33 cellular contexts compared by ENCODE assay signal in genomic region chr15:69824877-69825406, GRCh38.
"Had no signal": no experiment of that assay in that cellular context is flagged by ENCODE, and none has a peak within 500 bp of the region (broad histone marks: within the 10 kb centered on the region; RNA-seq: fewer than 3 reads in every experiment).

No MANE protein-coding gene starts in this region.

- H3K4me1 Mint-ChIP-seq: activated CD4-positive, alpha-beta memory T cell treated with anti-CD3 and anti-CD28 coated beads, Interleukin-2, amount 10 ng/mL, durations not matched to agents 7 days and 5 days; activated CD4-positive, alpha-beta T cell treated with anti-CD3 and anti-CD28 coated beads, Interleukin-2, amount 10 ng/mL, durations not matched to agents 7 days and 5 days; activated naive CD4-positive, alpha-beta T cell treated with anti-CD3 and anti-CD28 coated beads, Interleukin-2, amount 10 ng/mL, durations not matched to agents 7 days and 5 days; activated naive CD8-positive, alpha-beta T cell treated with anti-CD3 and anti-CD28 coated beads, Interleukin-2, amount 10 ng/mL, durations not matched to agents 7 days and 5 days; central memory CD8-positive, alpha-beta T cell had no signal

- H3K36me3 ChIP-seq: ascending aorta, breast epithelium, cardiac muscle cell, gastrocnemius medialis, heart right ventricle had no signal

- H3K27ac ChIP-seq: ascending aorta, breast epithelium, cardiac muscle cell, coronary artery, dorsolateral prefrontal cortex, foreskin keratinocyte, gastrocnemius medialis, heart right ventricle had no signal

- H3K9me3 Mint-ChIP-seq: activated CD4-positive, alpha-beta memory T cell treated with anti-CD3 and anti-CD28 coated beads, Interleukin-2, amount 10 ng/mL, durations not matched to agents 7 days and 5 days; activated CD4-positive, alpha-beta T cell treated with anti-CD3 and anti-CD28 coated beads, Interleukin-2, amount 10 ng/mL, durations not matched to agents 7 days and 5 days; activated naive CD4-positive, alpha-beta T cell treated with anti-CD3 and anti-CD28 coated beads, Interleukin-2, amount 10 ng/mL, durations not matched to agents 7 days and 5 days; activated naive CD4-positive, alpha-beta T cell treated with anti-CD3 and anti-CD28 coated beads, Interleukin-2, amount 50 U/mL, for 72 hours; activated naive CD8-positive, alpha-beta T cell treated with anti-CD3 and anti-CD28 coated beads, Interleukin-2, amount 10 ng/mL, durations not matched to agents 7 days and 5 days; activated T-cell treated with anti-CD3 and anti-CD28 coated beads, Interleukin-2, amount 50 U/mL, for 24 hours; activated T-cell treated with anti-CD3 and anti-CD28 coated beads, Interleukin-2, amount 50 U/mL, for 72 hours; central memory CD8-positive, alpha-beta T cell; dendritic cell treated with granulocyte-macrophage colony-stimulating factor and Interleukin-4, amounts not matched to agents 40 ng/mL and 50 ng/mL, for 4 days; T-helper 2 cell treated with Interferon-gamma antibody and Interleukin-4, amounts not matched to agents 5 μg/mL and 100 μg/mL, for 36 hours; WTC11 had no signal

- H3K36me3 Mint-ChIP-seq: activated naive CD4-positive, alpha-beta T cell treated with anti-CD3 and anti-CD28 coated beads, Interleukin-2, amount 10 ng/mL, durations not matched to agents 7 days and 5 days; activated naive CD4-positive, alpha-beta T cell treated with anti-CD3 and anti-CD28 coated beads, Interleukin-2, amount 50 U/mL, for 72 hours; activated naive CD8-positive, alpha-beta T cell treated with anti-CD3 and anti-CD28 coated beads, Interleukin-2, amount 10 ng/mL, durations not matched to agents 7 days and 5 days; brain; WTC11 had no signal

- H3K4me1 ChIP-seq: ascending aorta, breast epithelium, foreskin keratinocyte, gastrocnemius medialis, heart right ventricle had no signal

- H3K9me3 ChIP-seq: ascending aorta, breast epithelium, gastrocnemius medialis, heart right ventricle had no signal

- DNase-seq: activated CD4-positive, alpha-beta memory T cell treated with anti-CD3 and anti-CD28 coated beads, Interleukin-2, amount 10 ng/mL, durations not matched to agents 7 days and 5 days; activated CD4-positive, alpha-beta T cell treated with anti-CD3 and anti-CD28 coated beads for 1 hour; activated CD4-positive, alpha-beta T cell treated with anti-CD3 and anti-CD28 coated beads for 4 hours; activated CD4-positive, alpha-beta T cell treated with anti-CD3 and anti-CD28 coated beads, Interleukin-2, amount 10 ng/mL, durations not matched to agents 7 days and 5 days; activated CD4-positive, alpha-beta T cell treated with anti-CD3 and anti-CD28 coated beads, Interleukin-2, amount 50 U/mL, for 4 hours; activated CD8-positive, alpha-beta memory T cell treated with anti-CD3 and anti-CD28 coated beads, Interleukin-2, amount 50 U/mL, for 48 hours; activated gamma-delta T cell; activated naive CD4-positive, alpha-beta T cell; activated naive CD4-positive, alpha-beta T cell treated with anti-CD3 and anti-CD28 coated beads, Interleukin-2, amount 10 ng/mL, durations not matched to agents 7 days and 5 days; activated naive CD8-positive, alpha-beta T cell treated with anti-CD3 and anti-CD28 coated beads, Interleukin-2, amount 10 ng/mL, durations not matched to agents 7 days and 5 days; activated T-cell treated with anti-CD3 and anti-CD28 coated beads for 4 hours; activated T-cell treated with anti-CD3 and anti-CD28 coated beads, Interleukin-2, amount 50 U/mL, for 24 hours; activated T-cell treated with anti-CD3 and anti-CD28 coated beads, Interleukin-2, amount 50 U/mL, for 72 hours; dorsolateral prefrontal cortex; effector memory CD4-positive, alpha-beta T cell; endodermal cell; foreskin keratinocyte; gastrocnemius medialis; heart right ventricle; T-helper 1 cell; T-helper 17 cell; T1000 had no signal

- H3K4me3 Mint-ChIP-seq: activated CD4-positive, alpha-beta memory T cell treated with anti-CD3 and anti-CD28 coated beads, Interleukin-2, amount 10 ng/mL, durations not matched to agents 7 days and 5 days; activated CD4-positive, alpha-beta T cell treated with anti-CD3 and anti-CD28 coated beads, Interleukin-2, amount 10 ng/mL, durations not matched to agents 7 days and 5 days; activated naive CD4-positive, alpha-beta T cell treated with anti-CD3 and anti-CD28 coated beads, Interleukin-2, amount 10 ng/mL, durations not matched to agents 7 days and 5 days; activated naive CD8-positive, alpha-beta T cell treated with anti-CD3 and anti-CD28 coated beads, Interleukin-2, amount 10 ng/mL, durations not matched to agents 7 days and 5 days; activated T-cell treated with anti-CD3 and anti-CD28 coated beads, Interleukin-2, amount 50 U/mL, for 24 hours; activated T-cell treated with anti-CD3 and anti-CD28 coated beads, Interleukin-2, amount 50 U/mL, for 72 hours; central memory CD8-positive, alpha-beta T cell; dendritic cell treated with granulocyte-macrophage colony-stimulating factor and Interleukin-4, amounts not matched to agents 40 ng/mL and 50 ng/mL, for 4 days; T-helper 17 cell; T-helper 2 cell treated with Interferon-gamma antibody and Interleukin-4, amounts not matched to agents 5 μg/mL and 100 μg/mL, for 36 hours; WTC11 had no signal

- H3K27me3 ChIP-seq: ascending aorta, breast epithelium, cardiac muscle cell, gastrocnemius medialis had no signal

- H3K27me3 Mint-ChIP-seq: activated CD4-positive, alpha-beta T cell treated with anti-CD3 and anti-CD28 coated beads, Interleukin-2, amount 10 ng/mL, durations not matched to agents 7 days and 5 days; activated T-cell treated with anti-CD3 and anti-CD28 coated beads, Interleukin-2, amount 50 U/mL, for 24 hours; central memory CD8-positive, alpha-beta T cell had no signal

- H3K4me3 ChIP-seq: ascending aorta, breast epithelium, cardiac muscle cell, coronary artery, dorsolateral prefrontal cortex, gastrocnemius medialis, heart right ventricle had no signal

- ATAC-seq: activated naive CD4-positive, alpha-beta T cell treated with anti-CD3 and anti-CD28 coated beads, Interleukin-2, amount 50 U/mL, for 72 hours; activated T-cell treated with anti-CD3 and anti-CD28 coated beads, Interleukin-2, amount 50 U/mL, for 72 hours; esophagus mucosa; foreskin keratinocyte; gastrocnemius medialis; heart right ventricle; T-helper 17 cell; WTC11 had no signal

- H3K27ac Mint-ChIP-seq: activated CD4-positive, alpha-beta memory T cell treated with anti-CD3 and anti-CD28 coated beads, Interleukin-2, amount 10 ng/mL, durations not matched to agents 7 days and 5 days; activated CD4-positive, alpha-beta T cell treated with anti-CD3 and anti-CD28 coated beads, Interleukin-2, amount 10 ng/mL, durations not matched to agents 7 days and 5 days; activated naive CD4-positive, alpha-beta T cell treated with anti-CD3 and anti-CD28 coated beads, Interleukin-2, amount 10 ng/mL, durations not matched to agents 7 days and 5 days; activated naive CD4-positive, alpha-beta T cell treated with anti-CD3 and anti-CD28 coated beads, Interleukin-2, amount 50 U/mL, for 72 hours; activated naive CD8-positive, alpha-beta T cell treated with anti-CD3 and anti-CD28 coated beads, Interleukin-2, amount 10 ng/mL, durations not matched to agents 7 days and 5 days; activated T-cell treated with anti-CD3 and anti-CD28 coated beads, Interleukin-2, amount 50 U/mL, for 24 hours; activated T-cell treated with anti-CD3 and anti-CD28 coated beads, Interleukin-2, amount 50 U/mL, for 72 hours; dendritic cell treated with granulocyte-macrophage colony-stimulating factor and Interleukin-4, amounts not matched to agents 40 ng/mL and 50 ng/mL, for 4 days; endodermal cell; T-helper 17 cell; T-helper 2 cell treated with Interferon-gamma antibody and Interleukin-4, amounts not matched to agents 5 μg/mL and 100 μg/mL, for 36 hours; WTC11 had no signal
